Comparison of ENCODE assay signal across 9 cellular contexts in genomic region chr5:14142202-14142855, GRCh38. TPM values are rescaled to one million over a fixed set of nuclear protein-coding genes. Genes with fewer than 3 reads are reported as not detected.
DNase-seq lines count a peak whose midpoint lies in the region; ATAC-seq, FAIRE-seq and TF ChIP-seq lines count a peak whose summit lies in the region.
"Had no signal": no experiment of that assay in that cellular context is flagged by ENCODE, and none has a peak within 500 bp of the region (broad histone marks: within the 10 kb centered on the region; RNA-seq: fewer than 3 reads in every experiment).

No MANE protein-coding gene starts in this region.

- H3K27me3 ChIP-seq in DND-41 (ENCODE audit: insufficient read depth, low read length, poor library complexity) = peaks cover 24% of the 10 kb centered on the region
- H3K27me3 ChIP-seq in psoas muscle (ENCODE audit: insufficient read depth in 3 of 3, low read length in 2 of 3) = no peaks in the 10 kb centered on the region

- POLR2A ChIA-PET in RWPE1 (lab: Yijun Ruan, JAX; ENCODE audit: low non-redundant PET) = no interaction called here

- TF ChIP-seq CTCF in DND-41 (IDR thresholded peaks at IDR 0.05; ENCODE audit: borderline replicate concordance, extremely low read depth, low read length, poor library complexity, severe bottlenecking) = no peak
- no peak for TF ChIP-seq CTCF in RWPE1 (conservative IDR thresholded peaks at IDR 0.05; ENCODE audit: low read depth)
- no peak for TF ChIP-seq CTCF in psoas muscle (IDR thresholded peaks at IDR 0.05)

- H3K4me2 ChIP-seq in DND-41 (ENCODE audit: insufficient read depth, low read length) = peak overlapping the region; percentile 62

- FAIRE-seq in H54 (lab: Jason Lieb, UNC) = no peak
- FAIRE-seq: TTC549 had no signal

- peak overlapping the region; percentile 47; the same call in 1 of the 2 replicates for H3K9ac ChIP-seq in DND-41 (ENCODE audit: low read depth, low read length)

- no peak overlapping the region for H3K27ac ChIP-seq in DND-41 (ENCODE audit: low read length)
- peak overlapping the region; percentile 90 for H3K27ac ChIP-seq in RWPE1
- H3K27ac ChIP-seq in psoas muscle = peak overlapping the region; percentile 92

- H3K4me1 ChIP-seq in DND-41 (ENCODE audit: insufficient read depth, low read length) = peaks cover 10% of the 10 kb centered on the region
- H3K4me1 ChIP-seq in psoas muscle = peaks cover 46% of the 10 kb centered on the region

- no peak for ATAC-seq in DND-41 (ENCODE audit: insufficient read depth, low read depth)
- peak; percentile 2 for ATAC-seq in GM21737 (IDR thresholded peaks at IDR 0.05; ENCODE audit: unreplicated experiment)
- no peak for ATAC-seq in psoas muscle

- no peak for TF ChIP-seq POLR2A in H54 (IDR thresholded peaks at IDR 0.05; ENCODE audit: low read depth, low read length)

- intact Hi-C loops in psoas muscle (cut with DNase I) (loop anchor here (5.0 kb wide), 2 partner anchors 100 to 125 kb away; no protein-coding TSS in a partner anchor), posterior vena cava (cut with DNase I) (loop anchor here in 1 of 2 donors (2.0 kb wide), 1 partner anchor 128 kb away; no protein-coding TSS in a partner anchor)

- H4K20me1 ChIP-seq in DND-41 (ENCODE audit: insufficient read depth, low read length) = no peaks in the 10 kb centered on the region

- 20 to 24% (median 22%) methylated on average over 20 of the region's 20 CpGs for WGBS in psoas muscle, 3 donors

- CTCF ChIA-PET in RWPE1 (lab: Yijun Ruan, JAX) = interaction anchor here (0.5 to 0.7 kb wide), 3 partner anchors 34 to 159 kb away, joined by 3 to 8 read pairs (median 5); no protein-coding TSS in a partner anchor

- H3K9me3 ChIP-seq in DND-41 (ENCODE audit: insufficient read depth, low read length, severe bottlenecking) = no peaks in the 10 kb centered on the region
- no peaks in the 10 kb centered on the region for H3K9me3 ChIP-seq in psoas muscle

- DNase-seq in DND-41 = no peak
- DNase-seq in RWPE1 (ENCODE audit: low spot score) = no peak
- DNase-seq in fibroblast of gingiva (ENCODE audit: low read depth) = peak; percentile 43
- no peak for DNase-seq in psoas muscle
- no peak for DNase-seq in posterior vena cava (ENCODE audit: low spot score)
- no peak for DNase-seq in H54 (ENCODE audit: insufficient read length, low spot score)
- no peak for DNase-seq in EL

- no peaks in the 10 kb centered on the region for H3K36me3 ChIP-seq in DND-41 (ENCODE audit: insufficient read depth, low read length)
- no peaks in the 10 kb centered on the region for H3K36me3 ChIP-seq in psoas muscle (ENCODE audit: insufficient read depth in 1 of 2, low read depth in 1 of 2)

- H3K79me2 ChIP-seq in DND-41 (ENCODE audit: insufficient read depth, low read length) = no peaks in the 10 kb centered on the region

- peak overlapping the region; percentile 65 for H2AFZ ChIP-seq in DND-41 (ENCODE audit: low read depth, low read length)

- H3K4me3 ChIP-seq in DND-41 (ENCODE audit: low read depth in 1 of 2, low read length in 2 of 2) (peak overlapping the region in 1 of 2 experiments; percentile 56; a peak in 3 of 4 replicates), psoas muscle (peak overlapping the region; percentile 83)

RNA-seq across cellular contexts. Expression of gene TRIO, which starts 0.8 kb away (rescaled TPM):
- 10 to 100 TPM; 35.0 to 77.5 (median 51.7) TPM for total RNA-seq in psoas muscle
- polyA plus RNA-seq in psoas muscle = 10 to 100 TPM; 18.5 to 31.7 (median 19.4) TPM
- total RNA-seq in posterior vena cava = 100 to 1,000 TPM; 181 to 202 TPM
